In genomic region chr21:33078907-33079582, GRCh38 we compare ENCODE assay signal across 9 cellular contexts.
DNase-seq lines count a peak whose midpoint lies in the region; ATAC-seq and TF ChIP-seq lines count a peak whose summit lies in the region.
"Had no signal": no experiment of that assay in that cellular context is flagged by ENCODE, and none has a peak within 500 bp of the region (broad histone marks: within the 10 kb centered on the region; RNA-seq: fewer than 3 reads in every experiment).

No MANE protein-coding gene starts in this region.

- no peak overlapping the region for H3K4me2 ChIP-seq in DND-41 (ENCODE audit: insufficient read depth, low read length)

- H3K9me3 ChIP-seq in DND-41 (ENCODE audit: insufficient read depth, low read length, severe bottlenecking) = no peaks in the 10 kb centered on the region
- H3K9me3 ChIP-seq in tibial artery = no peaks in the 10 kb centered on the region

- no peak overlapping the region for H3K9ac ChIP-seq in DND-41 (ENCODE audit: low read depth, low read length)
- H3K9ac ChIP-seq: parathyroid adenoma had no signal

- H3K4me1 ChIP-seq in DND-41 (ENCODE audit: insufficient read depth, low read length) (no peaks in the 10 kb centered on the region), tibial artery (no peaks in the 10 kb centered on the region)
- H3K4me1 ChIP-seq: parathyroid adenoma had no signal

- ATAC-seq in DND-41 (ENCODE audit: insufficient read depth, low read depth) = peak; percentile 86
- peak; percentile 87 for ATAC-seq in GM19324 (IDR thresholded peaks at IDR 0.05; ENCODE audit: low FRiP score, unreplicated experiment)
- ATAC-seq in HG03139 (IDR thresholded peaks at IDR 0.05; ENCODE audit: unreplicated experiment) = peak; percentile 98

- intact Hi-C loops in tibial artery (cut with DNase I; ENCODE audit: low total_unique reads) = no loop called here

- no peak overlapping the region for H3K4me3 ChIP-seq in DND-41 (ENCODE audit: low read depth in 1 of 2, low read length in 2 of 2)
- no peak overlapping the region for H3K4me3 ChIP-seq in tibial artery

- H3K36me3 ChIP-seq in DND-41 (ENCODE audit: insufficient read depth, low read length) (no peaks in the 10 kb centered on the region), tibial artery (no peaks in the 10 kb centered on the region)

- H2AFZ ChIP-seq in DND-41 (ENCODE audit: low read depth, low read length) = no peak overlapping the region
- H2AFZ ChIP-seq: parathyroid adenoma had no signal

- no peak for TF ChIP-seq CTCF in DND-41 (IDR thresholded peaks at IDR 0.05; ENCODE audit: borderline replicate concordance, extremely low read depth, low read length, poor library complexity, severe bottlenecking)
- no peak for TF ChIP-seq CTCF in tibial artery (IDR thresholded peaks at IDR 0.05)

- peak; percentile 37 for DNase-seq in DND-41
- DNase-seq in SKM-1 treated with dmso at 0.1 percent for 144 hours (lab: John Stamatoyannopoulos, UW; ENCODE audit: unreplicated experiment) = peak; percentile 79
- peak; percentile 24 for DNase-seq in fibroblast of peridontal ligament (ENCODE audit: extremely low read depth)
- peak; percentile 39 to 44 for DNase-seq in stimulated activated CD8-positive, alpha-beta memory T cell treated with anti-CD3 and anti-CD28 coated beads, Interleukin-15, amount 100 ng/mL, for 48 hours (ENCODE audit: low read depth in 2 of 2)
- no peak for DNase-seq in D341Med (ENCODE audit: low spot score)
- DNase-seq in tibial artery = no peak

- no peak overlapping the region for H3K27ac ChIP-seq in DND-41 (ENCODE audit: low read length)
- no peak overlapping the region for H3K27ac ChIP-seq in tibial artery
- H3K27ac ChIP-seq: parathyroid adenoma had no signal

- no peaks in the 10 kb centered on the region for H3K79me2 ChIP-seq in DND-41 (ENCODE audit: insufficient read depth, low read length)
- H3K79me2 ChIP-seq: parathyroid adenoma had no signal

- H3K27me3 ChIP-seq in DND-41 (ENCODE audit: insufficient read depth, low read length, poor library complexity) (peaks cover 19% of the 10 kb centered on the region), tibial artery (peaks cover 0 to 37% of the 10 kb centered on the region in 2 donors)

- no peaks in the 10 kb centered on the region for H4K20me1 ChIP-seq in DND-41 (ENCODE audit: insufficient read depth, low read length)

Comparison
In these comparisons a context has a peak if more than half of its experiments do, and no peak if none do; other contexts are left out.
1. DNase-seq: peak in DND-41 (single experiment), SKM-1 treated with dmso at 0.1 percent for 144 hours (single experiment), fibroblast of peridontal ligament (single experiment) and stimulated activated CD8-positive, alpha-beta memory T cell treated with anti-CD3 and anti-CD28 coated beads, Interleukin-15, amount 100 ng/mL, for 48 hours (2 of 2); none in D341Med (single experiment) and tibial artery (0 of 2).
2. Peak in every context shown above with its lines, with median percentiles within 50 percentile points of each other: ATAC-seq.